ENCODE assay signal across 8 cellular contexts in the genomic region with DNA sequence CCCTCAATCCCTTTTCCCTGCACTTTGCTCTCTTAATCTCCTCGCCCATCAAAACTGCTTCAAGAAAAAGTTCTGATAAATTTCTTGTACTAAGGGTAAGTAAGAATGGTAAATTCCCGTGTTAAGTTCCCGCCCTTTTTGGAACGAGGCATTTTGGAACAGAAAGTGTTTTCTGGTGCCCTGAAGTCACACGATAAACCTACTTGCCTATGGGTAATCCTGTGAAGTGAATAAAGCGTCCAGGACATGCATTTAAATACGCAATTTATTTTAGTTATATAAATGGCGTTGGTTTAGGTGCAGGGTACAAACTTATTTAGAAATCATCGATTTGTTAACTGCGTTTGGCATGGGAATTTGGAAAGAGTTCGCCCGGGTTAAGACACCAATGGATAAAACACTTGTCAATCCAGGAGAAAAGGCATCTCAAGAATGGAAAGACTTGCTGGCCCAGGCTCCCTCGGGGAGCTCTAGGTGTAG. TPM values are rescaled to one million over a fixed set of nuclear protein-coding genes. Genes with fewer than 3 reads are reported as not detected.
DNase-seq lines count a peak whose midpoint lies in the region; ATAC-seq and TF ChIP-seq lines count a peak whose summit lies in the region.

No MANE protein-coding gene starts in this region.

- H3K36me3 ChIP-seq in body of pancreas (replicated peaks in 1 of 2; ENCODE audit: insufficient read depth in 1 of 2, low read depth in 2 of 2) (no peaks in the 10 kb centered on the region), tibial artery (no peaks in the 10 kb centered on the region)

- no peak for TF ChIP-seq POLR2A in body of pancreas (IDR thresholded peaks at IDR 0.05)

- 1 to 5% methylated on average over 13 of the region's 13 CpGs for WGBS in body of pancreas, 2 donors

- H3K4me1 ChIP-seq in body of pancreas: peaks cover 36% of the 10 kb centered on the region
- peaks cover 0 to 36% (median 17%) of the 10 kb centered on the region in 4 donors for H3K4me1 ChIP-seq in tibial artery

- H3K4me3 ChIP-seq in body of pancreas (peak overlapping the region in 1 of 2 donors; percentile 58), tibial artery (peak overlapping the region; percentile 57 to 80)

- ATAC-seq in body of pancreas: no peak
- ATAC-seq in left lobe of liver: peak; percentile 54
- no peak for ATAC-seq in HG02840 (IDR thresholded peaks at IDR 0.05; ENCODE audit: low FRiP score, unreplicated experiment)

- intact Hi-C loops in body of pancreas (cut with DNase I): no loop called here
- intact Hi-C loops in tibial artery (cut with DNase I; ENCODE audit: low total_unique reads): loop anchor here (5.0 to 10.0 kb wide), 2 partner anchors 65 to 248 kb away; no protein-coding TSS in a partner anchor

- DNase-seq in Daoy (ENCODE audit: low read depth) (peak; percentile 47), MV-4-11 (lab: John Stamatoyannopoulos, UW) (peak; percentile 34), body of pancreas (peak; percentile 28 to 44 (median 36)), left lobe of liver (ENCODE audit: low spot score) (no peak), tibial artery (no peak), NCI-H1092 (lab: John Stamatoyannopoulos, UW) (no peak), GM20000 (ENCODE audit: low spot score) (no peak)

- H3K27me3 ChIP-seq in body of pancreas: no peaks in the 10 kb centered on the region
- no peaks in the 10 kb centered on the region for H3K27me3 ChIP-seq in tibial artery

- TF ChIP-seq CTCF in body of pancreas (IDR thresholded peaks at IDR 0.05): no peak
- no peak for TF ChIP-seq CTCF in tibial artery (IDR thresholded peaks at IDR 0.05)
- TF ChIP-seq CTCF in GM20000 (IDR thresholded peaks at IDR 0.05; ENCODE audit: extremely low read depth, missing control alignments): no peak

- H3K9me3 ChIP-seq in body of pancreas (no peaks in the 10 kb centered on the region), tibial artery (no peaks in the 10 kb centered on the region)

- peak overlapping the region; percentile 89 to 96 (median 92) for H3K27ac ChIP-seq in body of pancreas
- peak overlapping the region; percentile 88 to 96 for H3K27ac ChIP-seq in tibial artery

RNA-seq across cellular contexts. Expression of a gene that starts 0.7 kb away (rescaled TPM):
- 329 and 359 TPM in 2 replicates for total RNA-seq in Daoy (2014; rRNA removed; shearing (Covaris generic))
- total RNA-seq in body of pancreas (10 to 100 TPM; 47.5 to 74.5 TPM), left lobe of liver (48.1 TPM)

Comparison
In these comparisons a context has a peak if more than half of its experiments do, and no peak if none do; other contexts are left out.
1. DNase-seq: peak in Daoy (single experiment), MV-4-11 (single experiment) and body of pancreas (4 of 4); none in left lobe of liver (single experiment), tibial artery (0 of 2), NCI-H1092 (single experiment) and GM20000 (single experiment).